In genomic region chr2:45275235-45275805, GRCh38 we compare ENCODE assay signal across 1 cellular context.
TF ChIP-seq lines count a peak whose summit lies in the region.

No MANE protein-coding gene starts in this region.

TF ChIP-seq in GM12878, 131 proteins besides CTCF, POLR2A, EP300 and RAD21 (continued from another document):
- no peak for TF ChIP-seq ZNF687 (IDR thresholded peaks at IDR 0.05)
- TF ChIP-seq YY1 (IDR thresholded peaks at IDR 0.05; ENCODE audit: low read depth, low read length), result no peak
- TF ChIP-seq POLR2AphosphoS5 (IDR thresholded peaks at IDR 0.05; ENCODE audit: low read length), result no peak
- TF ChIP-seq ZNF274 (IDR thresholded peaks at IDR 0.05; ENCODE audit: insufficient read depth, insufficient read length), result no peak
